Comparison of ENCODE assay signal across 9 cellular contexts in genomic region chr19:3459322-3459881, GRCh38. TPM values are rescaled to one million over a fixed set of nuclear protein-coding genes. Genes with fewer than 3 reads are reported as not detected.
DNase-seq lines count a peak whose midpoint lies in the region; ATAC-seq and TF ChIP-seq lines count a peak whose summit lies in the region.
"Had no signal": no experiment of that assay in that cellular context is flagged by ENCODE, and none has a peak within 500 bp of the region (broad histone marks: within the 10 kb centered on the region; RNA-seq: fewer than 3 reads in every experiment).

No MANE protein-coding gene starts in this region.

- CTCF ChIA-PET in MCF 10A (lab: Yijun Ruan, JAX), result no interaction called here

- no peaks in the 10 kb centered on the region for H3K4me1 Mint-ChIP-seq in MCF 10A (ENCODE audit: insufficient read depth, unreplicated experiment)

- ATAC-seq in stimulated activated naive CD8-positive, alpha-beta T cell treated with anti-CD3 and anti-CD28 coated beads, Interleukin-15, Interleukin-2, amounts not matched to agents 100 U/mL and 50 U/mL, for 24 hours, result no peak

- no peak overlapping the region for H3K27ac Mint-ChIP-seq in MCF 10A (ENCODE audit: low read depth, unreplicated experiment)

- DNase-seq in HT1080 (ENCODE audit: low read depth) (peak; percentile 36), MCF 10A (ENCODE audit: unreplicated experiment) (peak; percentile 41), GOT3 (lab: John Stamatoyannopoulos, UW) (no peak), NCI-H1930 (lab: John Stamatoyannopoulos, UW) (no peak)
- DNase-seq in stimulated activated naive CD8-positive, alpha-beta T cell treated with anti-CD3 and anti-CD28 coated beads, Interleukin-15, Interleukin-2, amounts not matched to agents 100 U/mL and 50 U/mL, for 24 hours, result no peak
- DNase-seq in stimulated activated naive CD4-positive, alpha-beta T cell treated with Interleukin-2 at 50 U/mL for 16 hours (lab: John Stamatoyannopoulos, UW), result no peak

- H3K9ac ChIP-seq in iPS-20b (ENCODE audit: low read depth, low read length), result no peak overlapping the region

- no peaks in the 10 kb centered on the region; the same call in 1 of the 2 replicates for H3K4me1 ChIP-seq in iPS-20b (ENCODE audit: insufficient read depth, low read length)

- no TSS peak for BruUV-seq in MCF 10A (replicated peaks; lab: Mats Ljungman, UMichigan)

- TF ChIP-seq CTCF in MCF 10A (IDR thresholded peaks at IDR 0.05; ENCODE audit: unreplicated experiment), result no peak

- H3K4me3 Mint-ChIP-seq in MCF 10A (ENCODE audit: unreplicated experiment), result no peak overlapping the region

- no peaks in the 10 kb centered on the region for H3K9me3 Mint-ChIP-seq in MCF 10A (ENCODE audit: unreplicated experiment)

- H3K27me3 Mint-ChIP-seq in MCF 10A (ENCODE audit: insufficient read depth, unreplicated experiment), result no peaks in the 10 kb centered on the region

- H3K36me3 Mint-ChIP-seq in MCF 10A (ENCODE audit: insufficient read depth, unreplicated experiment), result peaks cover 79% of the 10 kb centered on the region

- peaks cover 74% of the 10 kb centered on the region for H3K27me3 ChIP-seq in iPS-20b (ENCODE audit: insufficient read depth, low read length)

- H3K4me3 ChIP-seq in iPS-20b (ENCODE audit: low read length), result peak overlapping the region; percentile 43; the same call in 1 of the 2 replicates
- no peak overlapping the region for H3K4me3 ChIP-seq in skin epidermis

- intact Hi-C loops in MCF 10A (cut with micrococcal nuclease), result no loop called here

- POLR2A ChIA-PET in MCF 10A (lab: Yijun Ruan, JAX), result no interaction called here

- H3K27ac ChIP-seq in iPS-20b (ENCODE audit: low read length) (no peak overlapping the region), skin epidermis (peak overlapping the region in 19 of 21 experiments; percentile 6 to 80 (median 69))

- no peaks in the 10 kb centered on the region for H3K9me3 ChIP-seq in iPS-20b (ENCODE audit: insufficient read depth, low read depth, low read length)

- no peaks in the 10 kb centered on the region for H3K36me3 ChIP-seq in iPS-20b (ENCODE audit: insufficient read depth, low read depth, low read length)

RNA-seq across cellular contexts. Expression of gene SMIM24, which starts 20.9 kb away (rescaled TPM):
- total RNA-seq in HT1080 (2014; rRNA removed; shearing (Covaris generic)), result not detected in 2 replicates
- polyA plus RNA-seq in HT1080 (2015; cell fraction: cytosol; rRNA removed), result 0.08 TPM in 1 of 2 replicates, not detected in the other
- not detected in 2 replicates for polyA plus RNA-seq in HT1080 (2015; cell fraction: nucleus; rRNA removed)
- not detected in 2 replicates for total RNA-seq in MCF 10A (2022)

RNA-seq across cellular contexts. Expression of gene SMIM44, which starts 23.8 kb away (rescaled TPM):
- not detected in 2 replicates for total RNA-seq in HT1080 (2014; rRNA removed; shearing (Covaris generic))
- not detected in 2 replicates for polyA plus RNA-seq in HT1080 (2015; cell fraction: cytosol; rRNA removed)
- not detected in 2 replicates for polyA plus RNA-seq in HT1080 (2015; cell fraction: nucleus; rRNA removed)
- total RNA-seq in MCF 10A (2022), result not detected in 2 replicates
- polyA plus RNA-seq: adipose tissue had no signal

RNA-seq across cellular contexts. Expression of gene DOHH, which starts 41.1 kb away (rescaled TPM):
- 37.0 and 45.3 TPM in 2 replicates for total RNA-seq in HT1080 (2014; rRNA removed; shearing (Covaris generic))
- 17.9 and 23.5 TPM in 2 replicates for polyA plus RNA-seq in HT1080 (2015; cell fraction: cytosol; rRNA removed)
- polyA plus RNA-seq in HT1080 (2015; cell fraction: nucleus; rRNA removed), result 19.1 and 19.9 TPM in 2 replicates
- 14.9 and 16.3 TPM in 2 replicates for total RNA-seq in MCF 10A (2022)

RNA-seq across cellular contexts. Expression of gene FZR1, which starts 46.7 kb away (rescaled TPM):
- 60.9 and 73.5 TPM in 2 replicates for total RNA-seq in HT1080 (2014; rRNA removed; shearing (Covaris generic))
- 38.3 and 47.1 TPM in 2 replicates for polyA plus RNA-seq in HT1080 (2015; cell fraction: cytosol; rRNA removed)
- polyA plus RNA-seq in HT1080 (2015; cell fraction: nucleus; rRNA removed), result 67.3 and 77.3 TPM in 2 replicates
- 46.4 and 48.9 TPM in 2 replicates for total RNA-seq in MCF 10A (2022)

Comparison
In these comparisons a context has a peak if more than half of its experiments do, and no peak if none do; other contexts are left out.
1. DNase-seq: peak in HT1080 (single experiment) and MCF 10A (single experiment); none in stimulated activated naive CD8-positive, alpha-beta T cell treated with anti-CD3 and anti-CD28 coated beads, Interleukin-15, Interleukin-2, amounts not matched to agents 100 U/mL and 50 U/mL, for 24 hours (single experiment), stimulated activated naive CD4-positive, alpha-beta T cell treated with Interleukin-2 at 50 U/mL for 16 hours (single experiment), GOT3 (single experiment) and NCI-H1930 (0 of 2).